ENCODE assay signal across 16 cellular contexts in genomic region chr5:172446336-172447051, GRCh38. TPM values are rescaled to one million over a fixed set of nuclear protein-coding genes. Genes with fewer than 3 reads are reported as not detected.
A peak's percentile ranks its signal among the peaks of the same experiment; 100 is the strongest.
DNase-seq lines count a peak whose midpoint lies in the region; ATAC-seq and TF ChIP-seq lines count a peak whose summit lies in the region.
"Had no signal": no experiment of that assay in that cellular context is flagged by ENCODE, and none has a peak within 500 bp of the region (broad histone marks: within the 10 kb centered on the region; RNA-seq: fewer than 3 reads in every experiment).

No MANE protein-coding gene starts in this region.

- no peak overlapping the region for H3K4me3 Mint-ChIP-seq in T-cell
- H3K4me3 Mint-ChIP-seq: activated naive CD4-positive, alpha-beta T cell treated with anti-CD3 and anti-CD28 coated beads, Interleukin-2, amount 10 ng/mL, durations not matched to agents 7 days and 5 days; CD8-positive, alpha-beta T cell; central memory CD8-positive, alpha-beta T cell had no signal

- H3K27ac ChIP-seq in left ventricle myocardium inferior (replicated peaks) = peak overlapping the region; percentile 40
- no peak overlapping the region for H3K27ac ChIP-seq in aorta (ENCODE audit: low read depth in 1 of 2, low read length in 2 of 2)
- H3K27ac ChIP-seq: psoas muscle had no signal

- H3K36me3 ChIP-seq in left ventricle myocardium inferior (no peaks in the 10 kb centered on the region), aorta (ENCODE audit: control insufficient read depth in 1 of 2, insufficient read depth in 2 of 2, low read length in 1 of 2) (no peaks in the 10 kb centered on the region)

- DNase-seq in Right ventricle myocardium inferior (ENCODE audit: missing footprints) (no peak), Right ventricle myocardium superior (no peak), left ventricle myocardium inferior (no peak), posterior vena cava (ENCODE audit: low spot score) (peak; percentile 79), aorta (peak in 1 of 2 donors; percentile 81), T-cell (no peak)
- DNase-seq: activated naive CD4-positive, alpha-beta T cell treated with anti-CD3 and anti-CD28 coated beads, Interleukin-2, amount 10 ng/mL, durations not matched to agents 7 days and 5 days; CD8-positive, alpha-beta T cell; erythroblast; IMR-90; mucosa of descending colon; NCI-H1105 had no signal

- no peaks in the 10 kb centered on the region for H3K36me3 Mint-ChIP-seq in T-cell
- H3K36me3 Mint-ChIP-seq: activated naive CD4-positive, alpha-beta T cell treated with anti-CD3 and anti-CD28 coated beads, Interleukin-2, amount 10 ng/mL, durations not matched to agents 7 days and 5 days; CD8-positive, alpha-beta T cell had no signal

- WGBS in aorta, 2 donors = 10 to 11% methylated on average over 16 of the region's 16 CpGs

- H3K4me1 ChIP-seq in left ventricle myocardium inferior (peaks cover 56% of the 10 kb centered on the region), aorta (ENCODE audit: control insufficient read depth in 1 of 2, insufficient read depth in 2 of 2, low read length in 2 of 2) (no peaks in the 10 kb centered on the region)

- intact Hi-C loops in Right ventricle myocardium inferior (cut with DNase I) = loop anchor here (10.0 kb wide), 1 partner anchor 342 kb away; no protein-coding TSS in a partner anchor
- intact Hi-C loops in Right ventricle myocardium superior (cut with DNase I) = no loop called here
- intact Hi-C loops in left ventricle myocardium inferior (cut with micrococcal nuclease) = no loop called here
- intact Hi-C loops in posterior vena cava (cut with DNase I) = no loop called here
- intact Hi-C loops in aorta (cut with DNase I) = loop anchor here in 1 of 2 donors (10.0 kb wide), 1 partner anchor 152 kb away; no protein-coding TSS in a partner anchor

- no peaks in the 10 kb centered on the region for H3K27me3 ChIP-seq in left ventricle myocardium inferior (ENCODE audit: low read depth)
- no peaks in the 10 kb centered on the region for H3K27me3 ChIP-seq in aorta (ENCODE audit: control insufficient read depth in 1 of 2, insufficient read depth in 2 of 2, low read length in 1 of 2)

- no peaks in the 10 kb centered on the region for H3K9me3 Mint-ChIP-seq in T-cell
- H3K9me3 Mint-ChIP-seq: activated naive CD4-positive, alpha-beta T cell treated with anti-CD3 and anti-CD28 coated beads, Interleukin-2, amount 10 ng/mL, durations not matched to agents 7 days and 5 days; CD8-positive, alpha-beta T cell; central memory CD8-positive, alpha-beta T cell had no signal

- peak; percentile 8 for ATAC-seq in Right ventricle myocardium inferior
- ATAC-seq in Right ventricle myocardium superior (ENCODE audit: poor library complexity) = no peak
- ATAC-seq in aorta (ENCODE audit: low FRiP score) = peak; percentile 4
- no peak for ATAC-seq in T-cell (replicated peaks in 1 of 4)
- ATAC-seq in HG03175 (IDR thresholded peaks at IDR 0.05; ENCODE audit: unreplicated experiment) = no peak
- no peak for ATAC-seq in GM19351 (IDR thresholded peaks at IDR 0.05; ENCODE audit: unreplicated experiment)
- ATAC-seq: CD8-positive, alpha-beta T cell; mucosa of descending colon; psoas muscle had no signal

- POLR2A ChIA-PET in T-cell (lab: Charles Lee) = interaction anchor here in 1 of 2 donors (0.5 kb wide), 1 partner anchor 156 kb away, joined by 3 read pairs; no protein-coding TSS in a partner anchor

- H3K4me1 Mint-ChIP-seq in T-cell = peaks cover 0 to 6% (median 0%) of the 10 kb centered on the region in 3 donors

- CTCF ChIA-PET in T-cell (lab: Charles Lee) = interaction anchor here (0.6 to 1.1 kb wide), 3 partner anchors 20 to 593 kb away, joined by 3 to 4 read pairs (median 3); no protein-coding TSS in a partner anchor

- H3K4me3 ChIP-seq in left ventricle myocardium inferior (no peak overlapping the region), aorta (ENCODE audit: low read length in 2 of 2) (no peak overlapping the region)
- H3K4me3 ChIP-seq: mucosa of descending colon, psoas muscle had no signal

- H3K27ac Mint-ChIP-seq in T-cell = no peak overlapping the region
- H3K27ac Mint-ChIP-seq: activated naive CD4-positive, alpha-beta T cell treated with anti-CD3 and anti-CD28 coated beads, Interleukin-2, amount 10 ng/mL, durations not matched to agents 7 days and 5 days; CD8-positive, alpha-beta T cell had no signal

- no peaks in the 10 kb centered on the region for H3K9me3 ChIP-seq in left ventricle myocardium inferior (replicated peaks)
- no peaks in the 10 kb centered on the region for H3K9me3 ChIP-seq in aorta (ENCODE audit: control insufficient read depth, low read length)
- H3K9me3 ChIP-seq: mucosa of descending colon, psoas muscle had no signal

- H3K27me3 Mint-ChIP-seq in T-cell = peaks cover 19 to 39% of the 10 kb centered on the region in 2 donors

- no peak for TF ChIP-seq CTCF in left ventricle myocardium inferior (IDR thresholded peaks at IDR 0.05; ENCODE audit: borderline replicate concordance)

RNA-seq across cellular contexts. Expression of gene SH3PXD2B, which starts 7.8 kb away (rescaled TPM):
- total RNA-seq in Right ventricle myocardium inferior = 5.4 TPM
- total RNA-seq in Right ventricle myocardium superior = 5.3 TPM
- 5.2 TPM for total RNA-seq in left ventricle myocardium inferior
- total RNA-seq in posterior vena cava = 100 to 1,000 TPM in 1 of 2 donors, 10 to 100 TPM in 1; 85.2 to 114 TPM
- total RNA-seq in aorta = 10 to 100 TPM; 43.3 to 69.1 TPM
- polyA plus RNA-seq in aorta = 1 to 10 TPM; 4.5 to 7.3 TPM
- total RNA-seq in T-cell = under 1 TPM; 0.15 to 0.69 (median 0.38) TPM

Comparison
In these comparisons a context has a peak if more than half of its experiments do, and no peak if none do; other contexts are left out.
1. ATAC-seq: peak in Right ventricle myocardium inferior (single experiment) and aorta (single experiment); none in Right ventricle myocardium superior (single experiment), T-cell (0 of 4), HG03175 (single experiment) and GM19351 (single experiment).